In the genomic region with DNA sequence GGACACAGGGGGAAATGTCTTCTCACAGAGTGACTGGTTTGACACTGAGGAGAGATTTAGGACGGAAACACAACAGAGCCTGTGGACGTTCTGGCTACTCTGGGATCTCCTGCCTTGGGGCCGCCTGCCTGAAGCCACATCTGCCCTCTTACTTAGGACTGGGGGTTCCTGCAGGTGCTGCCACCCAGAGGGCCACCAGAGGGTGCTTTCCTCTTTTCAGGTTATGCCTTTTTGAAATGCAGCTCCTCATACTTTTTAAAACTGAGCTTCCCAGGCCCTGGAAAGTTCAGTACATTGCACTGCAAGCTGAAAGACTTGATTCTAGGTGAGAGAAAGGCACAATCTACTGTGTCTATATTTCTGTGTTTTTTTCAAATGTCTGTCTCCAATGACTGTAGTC, we compare ENCODE assay signal across 8 cellular contexts.
DNase-seq lines count a peak whose midpoint lies in the region; ATAC-seq, FAIRE-seq and TF ChIP-seq lines count a peak whose summit lies in the region.
"Had no signal": no experiment of that assay in that cellular context is flagged by ENCODE, and none has a peak within 500 bp of the region (broad histone marks: within the 10 kb centered on the region; RNA-seq: fewer than 3 reads in every experiment).

No MANE protein-coding gene starts in this region.

- H3K4me1 ChIP-seq in adrenal gland (replicated peaks in 1 of 2) (no peaks in the 10 kb centered on the region), kidney (ENCODE audit: control insufficient read depth in 1 of 2, insufficient read depth in 1 of 2, low read depth in 1 of 2, low read length in 2 of 2) (no peaks in the 10 kb centered on the region)

- H3K4me3 ChIP-seq in adrenal gland, result no peak overlapping the region
- no peak overlapping the region for H3K4me3 ChIP-seq in kidney (ENCODE audit: low read length in 2 of 2)

- no peaks in the 10 kb centered on the region for H3K27me3 ChIP-seq in adrenal gland

- intact Hi-C loops in adrenal gland (cut with DNase I) (no loop called here), kidney (cut with DNase I) (no loop called here)

- 63 to 83% (median 77%) methylated on average over 3 of the region's 3 CpGs for WGBS in adrenal gland, 4 donors

- FAIRE-seq in kidney (lab: Jason Lieb, UNC), result no peak

- no peak for TF ChIP-seq POLR2A in adrenal gland (IDR thresholded peaks at IDR 0.05)

- peak; percentile 71 for ATAC-seq in GM18519 (IDR thresholded peaks at IDR 0.05; ENCODE audit: low FRiP score, unreplicated experiment)
- no peak for ATAC-seq in GM21737 (IDR thresholded peaks at IDR 0.05; ENCODE audit: unreplicated experiment)
- ATAC-seq in HG03139 (IDR thresholded peaks at IDR 0.05; ENCODE audit: unreplicated experiment), result no peak
- ATAC-seq: T-cell had no signal

- H3K36me3 ChIP-seq in adrenal gland (replicated peaks in 1 of 2) (no peaks in the 10 kb centered on the region), kidney (ENCODE audit: control insufficient read depth in 1 of 2, insufficient read depth in 2 of 2, low read length in 2 of 2) (no peaks in the 10 kb centered on the region)

- no peak overlapping the region for H3K9ac ChIP-seq in kidney (ENCODE audit: low read length in 2 of 2)

- TF ChIP-seq CTCF in adrenal gland (IDR thresholded peaks at IDR 0.05), result peak; percentile 37 to 62 (median 54)
- peak; percentile 53 for TF ChIP-seq CTCF in kidney (IDR thresholded peaks at IDR 0.05; ENCODE audit: borderline replicate concordance, extremely low read depth, insufficient read depth)

- H3K9me3 ChIP-seq in adrenal gland (replicated peaks in 1 of 3) (peaks cover 0 to 6% (median 0%) of the 10 kb centered on the region in 3 donors), kidney (ENCODE audit: control insufficient read depth in 1 of 2, low read length in 2 of 2) (peaks cover 0 to 7% of the 10 kb centered on the region in 2 donors)

- DNase-seq in HuH-7 (ENCODE audit: low spot score), result peak; percentile 13
- DNase-seq in adrenal gland, result peak; percentile 36 to 74 (median 63)
- no peak for DNase-seq in kidney
- no peak for DNase-seq in cortex of kidney (lab: John Stamatoyannopoulos, UW)

- H3K27ac ChIP-seq in adrenal gland (no peak overlapping the region), kidney (ENCODE audit: low read depth in 2 of 2, low read length in 2 of 2) (no peak overlapping the region)

Comparison
In these comparisons a context has a peak if more than half of its experiments do, and no peak if none do; other contexts are left out.
1. DNase-seq: peak in HuH-7 (single experiment) and adrenal gland (7 of 7); none in kidney (single experiment) and cortex of kidney (single experiment).